Comparison of ENCODE assay signal across 31 cellular contexts in the genomic region with DNA sequence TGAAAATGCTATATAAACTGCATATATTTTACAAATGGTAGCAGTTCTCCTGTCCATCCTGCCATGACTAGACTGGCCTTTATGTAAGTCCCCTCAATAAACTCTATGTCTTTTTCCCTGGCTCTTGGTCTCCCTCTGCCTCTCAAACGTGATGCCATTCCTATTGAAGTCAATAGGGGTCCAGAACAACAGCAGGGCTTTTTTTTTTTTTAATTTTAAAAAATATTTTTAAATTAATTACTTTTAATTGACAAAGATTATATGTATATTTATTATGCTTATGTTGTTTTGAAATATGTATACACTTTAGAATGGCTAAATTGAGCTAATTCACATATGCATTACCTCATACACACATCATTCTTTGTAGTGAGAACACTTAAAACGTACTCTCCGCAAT.
"Had no signal": no experiment of that assay in that cellular context is flagged by ENCODE, and none has a peak within 500 bp of the region (broad histone marks: within the 10 kb centered on the region; RNA-seq: fewer than 3 reads in every experiment).

No MANE protein-coding gene starts in this region.

- H3K4me2 ChIP-seq: KMS-11, SK-N-SH had no signal

- DNase-seq: activated B cell treated with CpG ODN at 0.5 μM for 24 hours; activated CD4-positive, alpha-beta memory T cell treated with anti-CD3 and anti-CD28 coated beads for 36 hours; activated CD4-positive, alpha-beta T cell treated with anti-CD3 and anti-CD28 coated beads for 4 hours; activated CD4-positive, alpha-beta T cell treated with anti-CD3 and anti-CD28 coated beads, Interleukin-2, amount 50 U/mL, for 1 hour; activated CD4-positive, CD25-positive, alpha-beta regulatory T cell treated with anti-CD3 and anti-CD28 coated beads, Interleukin-2, amount 50 U/mL, for 72 hours; activated CD8-positive, alpha-beta memory T cell treated with anti-CD3 and anti-CD28 coated beads, Interleukin-2, amount 50 U/mL, for 4 hours; activated gamma-delta T cell treated with Interleukin-2 at 50 U/mL for 16 hours; activated naive CD4-positive, alpha-beta T cell treated with anti-CD3 and anti-CD28 coated beads for 36 hours; activated T-cell treated with anti-CD3 and anti-CD28 coated beads for 4 hours; activated T-cell treated with anti-CD3 and anti-CD28 coated beads, Interleukin-2, amount 50 U/mL, for 4 hours; adrenal gland; body of pancreas; MM.1S; NCI-H1105; NCI-H1417 treated with DMSO at 0.1 percent for 48 hours; NCI-H1694; NCI-H1930; NCI-H345; NCI-H524 treated with DMSO at 0.1 percent for 48 hours; PC-3; Peyer's patch; RPMI8226; SHP77 treated with DMSO at 0.1 percent for 48 hours; SK-N-SH had no signal

- H3K27ac ChIP-seq: adrenal gland, body of pancreas, breast epithelium, KMS-11, Peyer's patch, SJSA1 had no signal

- H3K4me1 ChIP-seq: adrenal gland, body of pancreas, breast epithelium, Peyer's patch, SJSA1 had no signal

- H3K4me1 Mint-ChIP-seq: activated B cell treated with CpG ODN at 0.5 μM for 24 hours had no signal

- H3K27me3 ChIP-seq: adrenal gland, body of pancreas, breast epithelium, Peyer's patch, SJSA1 had no signal

- H3K9ac ChIP-seq: KMS-11, SK-N-SH had no signal

- H3K27ac Mint-ChIP-seq: activated B cell treated with CpG ODN at 0.5 μM for 24 hours; activated CD4-positive, alpha-beta memory T cell treated with anti-CD3 and anti-CD28 coated beads for 36 hours; activated naive CD4-positive, alpha-beta T cell treated with anti-CD3 and anti-CD28 coated beads for 36 hours; activated naive CD4-positive, alpha-beta T cell treated with anti-CD3 and anti-CD28 coated beads, Interleukin-2, amount 50 U/mL, for 72 hours; activated T-helper 1 cell treated with anti-CD3 and anti-CD28 coated beads, Interleukin-12 subunit alpha, Interleukin-12 subunit beta, Interleukin-2, Interleukin-4 antibody, amounts not matched to agents 30 ng/mL and 10 ng/mL and 1 ng/mL, durations not matched to agents 14 hours and 24 hours and 36 hours; T-helper 1 cell treated with Interleukin-12 subunit alpha and Interleukin-12 subunit beta and Interleukin-4 antibody, amounts not matched to agents 30 μg/mL and 1 μg/mL, for 36 hours; T-helper 2 cell treated with Interferon-gamma antibody and Interleukin-4, amounts not matched to agents 5 μg/mL and 100 μg/mL, for 36 hours had no signal

- H3K27me3 Mint-ChIP-seq: activated B cell treated with CpG ODN at 0.5 μM for 24 hours; activated CD4-positive, alpha-beta memory T cell treated with anti-CD3 and anti-CD28 coated beads for 36 hours had no signal

- ATAC-seq: activated naive CD4-positive, alpha-beta T cell treated with anti-CD3 and anti-CD28 coated beads, Interleukin-2, amount 50 U/mL, for 72 hours; activated T-cell treated with anti-CD3 and anti-CD28 coated beads, Interleukin-2, amount 50 U/mL, for 4 hours; body of pancreas; PC-3 had no signal

- H3K36me3 Mint-ChIP-seq: activated CD4-positive, alpha-beta memory T cell treated with anti-CD3 and anti-CD28 coated beads for 36 hours; activated naive CD4-positive, alpha-beta T cell treated with anti-CD3 and anti-CD28 coated beads, Interleukin-2, amount 50 U/mL, for 72 hours had no signal

- H3K9me3 ChIP-seq: adrenal gland, body of pancreas, breast epithelium, Peyer's patch, SJSA1, SK-N-SH had no signal

- H3K4me3 Mint-ChIP-seq: activated B cell treated with CpG ODN at 0.5 μM for 24 hours; activated CD4-positive, alpha-beta memory T cell treated with anti-CD3 and anti-CD28 coated beads for 36 hours; activated naive CD4-positive, alpha-beta T cell treated with anti-CD3 and anti-CD28 coated beads for 36 hours; activated T-cell treated with anti-CD3 and anti-CD28 coated beads, Interleukin-2, amount 50 U/mL, for 4 hours; activated T-helper 1 cell treated with anti-CD3 and anti-CD28 coated beads, Interleukin-12 subunit alpha, Interleukin-12 subunit beta, Interleukin-2, Interleukin-4 antibody, amounts not matched to agents 30 ng/mL and 10 ng/mL and 1 ng/mL, durations not matched to agents 14 hours and 24 hours and 36 hours; T-helper 1 cell treated with Interleukin-12 subunit alpha and Interleukin-12 subunit beta and Interleukin-4 antibody, amounts not matched to agents 30 μg/mL and 1 μg/mL, for 36 hours; T-helper 2 cell treated with Interferon-gamma antibody and Interleukin-4, amounts not matched to agents 5 μg/mL and 100 μg/mL, for 36 hours had no signal
